Comparison of ENCODE assay signal across 14 cellular contexts in genomic region chr1:160401972-160402795, GRCh38. TPM values are rescaled to one million over a fixed set of nuclear protein-coding genes. Genes with fewer than 3 reads are reported as not detected.
DNase-seq lines count a peak whose midpoint lies in the region; ATAC-seq, FAIRE-seq and TF ChIP-seq lines count a peak whose summit lies in the region.
"Had no signal": no experiment of that assay in that cellular context is flagged by ENCODE, and none has a peak within 500 bp of the region (broad histone marks: within the 10 kb centered on the region; RNA-seq: fewer than 3 reads in every experiment).

No MANE protein-coding gene starts in this region.

- no peak for TF ChIP-seq RAD21 in GM12878 (IDR thresholded peaks at IDR 0.05; ENCODE audit: insufficient read depth, low read depth, low read length)

- H3K4me3 Mint-ChIP-seq in stimulated activated effector memory CD8-positive, alpha-beta T cell treated with anti-CD3 and anti-CD28 coated beads, Interleukin-12 subunit alpha, Interleukin-12 subunit beta, amount 100 ng/mL, for 72 hours = no peak overlapping the region

- no peak for TF ChIP-seq CTCF in GM12878 (IDR thresholded peaks at IDR 0.05 in 2 of 3, conservative IDR thresholded peaks at IDR 0.05 in 1 of 3; ENCODE audit: control insufficient read depth in 2 of 3, extremely low read depth in 1 of 3, insufficient read depth in 1 of 3, low read depth in 3 of 3, low read length in 3 of 3)
- TF ChIP-seq CTCF in lower lobe of right lung (IDR thresholded peaks at IDR 0.05) = no peak
- TF ChIP-seq CTCF in RWPE1 (conservative IDR thresholded peaks at IDR 0.05; ENCODE audit: low read depth) = no peak

- SMC1A ChIA-PET in GM12878 (lab: Charles Lee; ENCODE audit: uncharacterized antibody, unreplicated experiment) = interaction anchor here (1.0 to 1.4 kb wide), 2 partner anchors 26 kb away, joined by 3 to 4 read pairs; no protein-coding TSS in a partner anchor

- H3K27ac ChIP-seq in HUES64 (ENCODE audit: low read depth, low read length) (no peak overlapping the region), GM12878 (ENCODE audit: control insufficient read depth, insufficient read depth) (no peak overlapping the region), lower lobe of right lung (peak overlapping the region; percentile 31), RWPE1 (no peak overlapping the region)

- POLR2A ChIA-PET in GM12878 (lab: Charles Lee) (no interaction called here), RWPE1 (lab: Yijun Ruan, JAX; ENCODE audit: low non-redundant PET) (no interaction called here)

- H3K4me1 ChIP-seq in HUES64 (ENCODE audit: insufficient read depth, low read length) (peaks cover 59% of the 10 kb centered on the region), GM12878 (ENCODE audit: control insufficient read depth, insufficient read depth, low read length) (no peaks in the 10 kb centered on the region), lower lobe of right lung (peaks cover 4% of the 10 kb centered on the region)

- H3K9me3 ChIP-seq in HUES64 (ENCODE audit: insufficient read depth, low read depth, low read length) (no peaks in the 10 kb centered on the region), GM12878 (replicated peaks; ENCODE audit: control insufficient read depth, insufficient read depth, low read length) (no peaks in the 10 kb centered on the region), lower lobe of right lung (no peaks in the 10 kb centered on the region)
- H3K9me3 ChIP-seq: Peyer's patch had no signal

- H3K79me2 ChIP-seq in GM12878 (ENCODE audit: control insufficient read depth, insufficient read depth, low read length) = no peaks in the 10 kb centered on the region

- peak overlapping the region; percentile 1 for H3K27ac Mint-ChIP-seq in stimulated activated effector memory CD8-positive, alpha-beta T cell treated with anti-CD3 and anti-CD28 coated beads, Interleukin-12 subunit alpha, Interleukin-12 subunit beta, amount 100 ng/mL, for 72 hours
- H3K27ac Mint-ChIP-seq: stimulated activated naive CD8-positive, alpha-beta T cell treated with anti-CD3 and anti-CD28 coated beads, Interleukin-15, Interleukin-2, amounts not matched to agents 100 ng/mL and 50 ng/mL, for 24 hours had no signal

- intact Hi-C loops in GM12878 (cut with micrococcal nuclease; ENCODE audit: unreplicated experiment) = no loop called here
- intact Hi-C loops in lower lobe of right lung (cut with DNase I) = no loop called here

- no peak for TF ChIP-seq EP300 in GM12878 (IDR thresholded peaks at IDR 0.05; ENCODE audit: borderline replicate concordance in 1 of 2, control insufficient read depth in 1 of 2, low read depth in 2 of 2, low read length in 2 of 2)

- in situ Hi-C loops in GM12878 (cut with MboI) = loop anchor here (25.0 kb wide), 1 partner anchor 560 kb away; the partner anchor contains the start of gene ITLN2

- H3K4me2 ChIP-seq in GM12878 (ENCODE audit: control insufficient read depth, insufficient read depth) = no peak overlapping the region

- no peak for DNase-seq in GM12878 (ENCODE audit: low read depth, low spot score)
- DNase-seq in lower lobe of right lung = no peak
- no peak for DNase-seq in stimulated activated effector memory CD8-positive, alpha-beta T cell treated with anti-CD3 and anti-CD28 coated beads, Interleukin-12 subunit alpha, Interleukin-12 subunit beta, amount 100 ng/mL, for 72 hours (ENCODE audit: low spot score in 2 of 2)
- no peak for DNase-seq in hippocampal formation (lab: John Stamatoyannopoulos, UW)
- no peak for DNase-seq in activated CD4-positive, alpha-beta T cell treated with anti-CD3 and anti-CD28 coated beads, Interleukin-2, amount 50 U/mL, for 48 hours
- no peak for DNase-seq in RWPE1 (ENCODE audit: low spot score)
- DNase-seq: NCI-H2029; Peyer's patch; posterior cingulate gyrus; stimulated activated CD4-positive, alpha-beta T cell treated with anti-CD3 and anti-CD28 coated beads, Interleukin-2, amount 100 ng/mL, for 48 hours; T-helper 9 cell had no signal

- H2AFZ ChIP-seq in GM12878 (ENCODE audit: control insufficient read depth, low read depth, low read length) = no peak overlapping the region

- RAD21 ChIA-PET in GM12878 (lab: Charles Lee; ENCODE audit: unreplicated experiment) = interaction anchor here (0.6 kb wide), 1 partner anchor 366 kb away, joined by 3 read pairs; no protein-coding TSS in a partner anchor

- H3K36me3 ChIP-seq in HUES64 (ENCODE audit: insufficient read depth, low read length) (no peaks in the 10 kb centered on the region), GM12878 (ENCODE audit: control insufficient read depth in 2 of 2, insufficient read depth in 2 of 2, low read length in 1 of 2) (no peaks in the 10 kb centered on the region), lower lobe of right lung (no peaks in the 10 kb centered on the region)
- H3K36me3 ChIP-seq: Peyer's patch had no signal

- no peak for FAIRE-seq in GM12878 (lab: Jason Lieb, UNC)

- H3K4me3 ChIP-seq in HUES64 (ENCODE audit: low read length) (peak overlapping the region; percentile 95), GM12878 (no peak overlapping the region), lower lobe of right lung (peak overlapping the region; percentile 68)

- 55% methylated on average over 8 of the region's 9 CpGs for WGBS in HUES64
- 60% methylated on average over 9 of the region's 9 CpGs for WGBS in GM12878 (ENCODE audit: insufficient coverage, insufficient replicate concordance, low lambda C conversion rate, missing lambda C conversion rate)

- H3K4me1 Mint-ChIP-seq in stimulated activated effector memory CD8-positive, alpha-beta T cell treated with anti-CD3 and anti-CD28 coated beads, Interleukin-12 subunit alpha, Interleukin-12 subunit beta, amount 100 ng/mL, for 72 hours = peaks cover 17% of the 10 kb centered on the region

- H4K20me1 ChIP-seq in GM12878 (ENCODE audit: control insufficient read depth, insufficient read depth) = no peaks in the 10 kb centered on the region

- TSS peak; percentile 62 for BruUV-seq in GM12878 (replicated peaks; lab: Mats Ljungman, UMichigan)

- H3K9me3 Mint-ChIP-seq in stimulated activated effector memory CD8-positive, alpha-beta T cell treated with anti-CD3 and anti-CD28 coated beads, Interleukin-12 subunit alpha, Interleukin-12 subunit beta, amount 100 ng/mL, for 72 hours = no peaks in the 10 kb centered on the region
- H3K9me3 Mint-ChIP-seq: stimulated activated naive CD8-positive, alpha-beta T cell treated with anti-CD3 and anti-CD28 coated beads, Interleukin-15, Interleukin-2, amounts not matched to agents 100 ng/mL and 50 ng/mL, for 24 hours had no signal

- no peaks in the 10 kb centered on the region for H3K27me3 ChIP-seq in HUES64 (ENCODE audit: insufficient read depth, low read length)
- no peaks in the 10 kb centered on the region; a peak in 1 of 4 replicates for H3K27me3 ChIP-seq in GM12878 (replicated peaks in 1 of 2; ENCODE audit: control insufficient read depth in 2 of 2, insufficient read depth in 2 of 2, low read length in 1 of 2)
- H3K27me3 ChIP-seq in lower lobe of right lung (ENCODE audit: low read depth) = peaks cover 21% of the 10 kb centered on the region
- H3K27me3 ChIP-seq: Peyer's patch had no signal

- CTCF ChIA-PET in GM12878 (lab: Yijun Ruan, JAX) (no interaction called here), RWPE1 (lab: Yijun Ruan, JAX) (interaction anchor here (1.5 kb wide), 1 partner anchor 14 kb away, joined by 4 read pairs; no protein-coding TSS in a partner anchor)

- no peak for ATAC-seq in GM12878
- no peak for ATAC-seq in lower lobe of right lung
- ATAC-seq in stimulated activated effector memory CD8-positive, alpha-beta T cell treated with anti-CD3 and anti-CD28 coated beads, Interleukin-12 subunit alpha, Interleukin-12 subunit beta, amount 100 ng/mL, for 72 hours = no peak

- no peak for TF ChIP-seq POLR2A in GM12878 (IDR thresholded peaks at IDR 0.05; ENCODE audit: low read depth, low read length)

- H3K36me3 Mint-ChIP-seq in stimulated activated effector memory CD8-positive, alpha-beta T cell treated with anti-CD3 and anti-CD28 coated beads, Interleukin-12 subunit alpha, Interleukin-12 subunit beta, amount 100 ng/mL, for 72 hours = no peaks in the 10 kb centered on the region

- H3K9ac ChIP-seq in HUES64 (ENCODE audit: low read depth, low read length) (peak overlapping the region; percentile 86), GM12878 (ENCODE audit: control insufficient read depth, insufficient read depth, low read length) (no peak overlapping the region)

RNA-seq across cellular contexts. Expression of gene VANGL2, which starts 1.8 kb away (rescaled TPM):
- polyA plus RNA-seq in HUES64 (2013, experiment 1 of 2) = 41.6 TPM
- polyA plus RNA-seq in HUES64 (2013, experiment 2 of 2) = 53.8 TPM
- 4.9 and 5.3 TPM in 2 replicates for total RNA-seq in GM12878 (2013; cell fraction: nucleolus; rRNA removed)
- 0.11 and 0.23 TPM in 2 replicates for total RNA-seq in GM12878 (2014; rRNA removed)
- total RNA-seq in GM12878 (2014; rRNA removed; fragmentation: Illumina TruSeq; extraction: Trizol) = 0.27 and 0.28 TPM in 2 replicates
- total RNA-seq in GM12878 (2021) = 1.1 and 1.2 TPM in 2 replicates
- polyA plus RNA-seq in GM12878 (2011; ENCODE audit: low read depth) = 0.43 TPM
- polyA plus RNA-seq in GM12878 (2011; rRNA removed) = 3.0 and 5.0 TPM in 2 replicates
- polyA plus RNA-seq in GM12878 (2011; cell fraction: cytosol; rRNA removed) = 4.7 and 5.1 TPM in 2 replicates
- polyA plus RNA-seq in GM12878 (2011; cell fraction: nucleus; rRNA removed) = 10.0 and 10.7 TPM in 2 replicates
- polyA plus RNA-seq in GM12878 (2012) = 0.58 and 0.70 TPM in 2 replicates
- 0.79 and 1.0 TPM in 2 replicates for polyA plus RNA-seq in GM12878 (2014; fragmentation: Illumina TruSeq; extraction: Trizol)
- under 1 TPM; 0.10 to 0.13 TPM for polyA plus RNA-seq in GM12878 (2014; fragmentation: Nextera tagmentation; extraction: Ambion mirVana)
- 1.2 and 5.0 TPM in 2 replicates for polyA plus RNA-seq in GM12878 (2014; rRNA removed)
- under 1 TPM; 0.16 to 0.28 TPM for polyA plus RNA-seq in GM12878 (2016; fragmentation: Nextera tagmentation; extraction: Ambion mirVana)
- polyA minus RNA-seq in GM12878 (2011; rRNA and poly(A)+ RNA removed) = 3.1 and 4.1 TPM in 2 replicates
- 1.2 and 2.6 TPM in 2 replicates for polyA minus RNA-seq in GM12878 (2011; cell fraction: cytosol; rRNA and poly(A)+ RNA removed)
- 0.73 and 1.4 TPM in 2 replicates for polyA minus RNA-seq in GM12878 (2011; cell fraction: nucleus; rRNA and poly(A)+ RNA removed)
- total RNA-seq in lower lobe of right lung = 7.5 TPM

RNA-seq across cellular contexts. Expression of gene NHLH1, which starts 35.3 kb away (rescaled TPM):
- polyA plus RNA-seq in HUES64 (2013, experiment 1 of 2) = 0.55 TPM
- 1.8 TPM for polyA plus RNA-seq in HUES64 (2013, experiment 2 of 2)
- total RNA-seq in GM12878 (2013; cell fraction: nucleolus; rRNA removed) = 0.19 TPM in 1 of 2 replicates, not detected in the other
- total RNA-seq in GM12878 (2014; rRNA removed) (0.11 TPM in 1 of 2 replicates, not detected in the other), GM12878 (2014; rRNA removed; fragmentation: Illumina TruSeq; extraction: Trizol) (0.40 and 0.46 TPM in 2 replicates), GM12878 (2021) (0.80 and 0.85 TPM in 2 replicates), lower lobe of right lung (0.15 TPM)
- polyA plus RNA-seq in GM12878 (2011; ENCODE audit: low read depth) = 0.75 TPM
- polyA plus RNA-seq in GM12878 (2011; rRNA removed) (0.12 and 0.22 TPM in 2 replicates), GM12878 (2014; fragmentation: Illumina TruSeq; extraction: Trizol) (0.76 and 0.98 TPM in 2 replicates), GM12878 (2014; fragmentation: Nextera tagmentation; extraction: Ambion mirVana) (under 1 TPM; 0.27 to 0.43 TPM), GM12878 (2014; rRNA removed) (0.76 and 1.2 TPM in 2 replicates), GM12878 (2016; fragmentation: Nextera tagmentation; extraction: Ambion mirVana) (under 1 TPM; 0.23 to 0.56 TPM)
- polyA plus RNA-seq in GM12878 (2011; cell fraction: cytosol; rRNA removed) = 0.20 and 0.22 TPM in 2 replicates
- polyA plus RNA-seq in GM12878 (2011; cell fraction: nucleus; rRNA removed) = 0.80 and 1.2 TPM in 2 replicates
- polyA plus RNA-seq in GM12878 (2012) = 1.3 TPM in 2 replicates
- polyA minus RNA-seq in GM12878 (2011; rRNA and poly(A)+ RNA removed) = 0.15 TPM in 1 of 2 replicates, not detected in the other
- polyA minus RNA-seq in GM12878 (2011; cell fraction: cytosol; rRNA and poly(A)+ RNA removed) = not detected in 2 replicates
- polyA minus RNA-seq in GM12878 (2011; cell fraction: nucleus; rRNA and poly(A)+ RNA removed) = 0.24 and 0.67 TPM in 2 replicates
- total RNA-seq: epithelial cell of proximal tubule had no signal

RNA-seq across cellular contexts. Expression of gene NCSTN, which starts 59.0 kb away (rescaled TPM):
- polyA plus RNA-seq in HUES64 (2013, experiment 1 of 2) = 53.9 TPM
- 51.9 TPM for polyA plus RNA-seq in HUES64 (2013, experiment 2 of 2)
- total RNA-seq in GM12878 (2013; cell fraction: nucleolus; rRNA removed) = 108 and 122 TPM in 2 replicates
- total RNA-seq in GM12878 (2014; rRNA removed) (34.0 and 34.1 TPM in 2 replicates), GM12878 (2014; rRNA removed; fragmentation: Illumina TruSeq; extraction: Trizol) (34.5 and 36.6 TPM in 2 replicates), GM12878 (2021) (62.5 and 68.3 TPM in 2 replicates), lower lobe of right lung (108 TPM)
- 37.4 TPM for polyA plus RNA-seq in GM12878 (2011; ENCODE audit: low read depth)
- polyA plus RNA-seq in GM12878 (2011; rRNA removed) (45.9 and 88.2 TPM in 2 replicates), GM12878 (2014; fragmentation: Illumina TruSeq; extraction: Trizol) (81.5 and 92.9 TPM in 2 replicates), GM12878 (2014; fragmentation: Nextera tagmentation; extraction: Ambion mirVana) (10 to 100 TPM; 33.3 to 41.6 TPM), GM12878 (2014; rRNA removed) (57.0 and 58.0 TPM in 2 replicates), GM12878 (2016; fragmentation: Nextera tagmentation; extraction: Ambion mirVana) (10 to 100 TPM; 63.7 to 66.5 TPM)
- polyA plus RNA-seq in GM12878 (2011; cell fraction: cytosol; rRNA removed) = 81.8 and 98.9 TPM in 2 replicates
- polyA plus RNA-seq in GM12878 (2011; cell fraction: nucleus; rRNA removed) = 161 and 187 TPM in 2 replicates
- polyA plus RNA-seq in GM12878 (2012) = 51.6 and 56.7 TPM in 2 replicates
- 101 and 113 TPM in 2 replicates for polyA minus RNA-seq in GM12878 (2011; rRNA and poly(A)+ RNA removed)
- 29.8 and 34.2 TPM in 2 replicates for polyA minus RNA-seq in GM12878 (2011; cell fraction: cytosol; rRNA and poly(A)+ RNA removed)
- 69.2 and 76.1 TPM in 2 replicates for polyA minus RNA-seq in GM12878 (2011; cell fraction: nucleus; rRNA and poly(A)+ RNA removed)

RNA-seq across cellular contexts. Expression of gene COPA, which starts 59.1 kb away (rescaled TPM):
- 73.8 TPM for polyA plus RNA-seq in HUES64 (2013, experiment 1 of 2)
- polyA plus RNA-seq in HUES64 (2013, experiment 2 of 2) = 69.4 TPM
- 126 and 149 TPM in 2 replicates for total RNA-seq in GM12878 (2013; cell fraction: nucleolus; rRNA removed)
- total RNA-seq in GM12878 (2014; rRNA removed) (125 and 127 TPM in 2 replicates), GM12878 (2014; rRNA removed; fragmentation: Illumina TruSeq; extraction: Trizol) (91.6 and 98.3 TPM in 2 replicates), GM12878 (2021) (119 and 125 TPM in 2 replicates), lower lobe of right lung (136 TPM)
- polyA plus RNA-seq in GM12878 (2011; ENCODE audit: low read depth) = 118 TPM
- polyA plus RNA-seq in GM12878 (2011; rRNA removed) (168 and 180 TPM in 2 replicates), GM12878 (2014; fragmentation: Illumina TruSeq; extraction: Trizol) (142 and 184 TPM in 2 replicates), GM12878 (2014; fragmentation: Nextera tagmentation; extraction: Ambion mirVana) (10 to 100 TPM; 53.7 to 70.6 TPM), GM12878 (2014; rRNA removed) (93.8 and 108 TPM in 2 replicates), GM12878 (2016; fragmentation: Nextera tagmentation; extraction: Ambion mirVana) (100 to 1,000 TPM; 163 to 169 TPM)
- 158 and 160 TPM in 2 replicates for polyA plus RNA-seq in GM12878 (2011; cell fraction: cytosol; rRNA removed)
- 91.3 and 92.3 TPM in 2 replicates for polyA plus RNA-seq in GM12878 (2011; cell fraction: nucleus; rRNA removed)
- polyA plus RNA-seq in GM12878 (2012) = 108 and 110 TPM in 2 replicates
- 281 and 355 TPM in 2 replicates for polyA minus RNA-seq in GM12878 (2011; rRNA and poly(A)+ RNA removed)
- 82.9 and 103 TPM in 2 replicates for polyA minus RNA-seq in GM12878 (2011; cell fraction: cytosol; rRNA and poly(A)+ RNA removed)
- 63.6 and 72.9 TPM in 2 replicates for polyA minus RNA-seq in GM12878 (2011; cell fraction: nucleus; rRNA and poly(A)+ RNA removed)
